In the genomic region with DNA sequence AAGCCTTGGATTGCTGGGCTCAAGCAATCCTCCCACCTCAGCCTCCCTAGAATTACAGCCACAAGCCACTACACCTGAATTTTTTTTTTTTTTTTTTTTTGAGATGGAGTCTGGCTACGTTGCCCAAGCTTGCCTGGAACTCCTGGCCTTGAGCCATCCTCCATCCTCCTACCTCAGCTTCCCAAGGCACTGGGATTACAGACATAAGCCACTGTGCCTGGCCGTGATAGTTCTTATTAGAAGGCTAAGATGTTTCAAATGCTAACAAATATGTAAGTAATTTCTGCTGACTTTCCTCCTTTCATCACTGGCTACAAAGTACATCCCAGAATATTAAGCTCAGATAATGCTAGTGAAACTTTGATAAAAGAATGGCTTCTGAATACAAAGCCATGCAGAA, we compare ENCODE assay signal across 28 cellular contexts.
"Had no signal": no experiment of that assay in that cellular context is flagged by ENCODE, and none has a peak within 500 bp of the region (broad histone marks: within the 10 kb centered on the region; RNA-seq: fewer than 3 reads in every experiment).

No MANE protein-coding gene starts in this region.

- H3K9me3 ChIP-seq: colonic mucosa, esophagus muscularis mucosa, esophagus squamous epithelium, gastrocnemius medialis, gastroesophageal sphincter, heart left ventricle, heart right ventricle had no signal

- ATAC-seq: effector memory CD8-positive, alpha-beta T cell; esophagus mucosa; foreskin keratinocyte; gastrocnemius medialis; gastroesophageal sphincter; heart left ventricle; heart right ventricle had no signal

- H3K4me3 ChIP-seq: colonic mucosa, coronary artery, dorsolateral prefrontal cortex, esophagus muscularis mucosa, esophagus squamous epithelium, gastrocnemius medialis, gastroesophageal sphincter, heart left ventricle, heart right ventricle had no signal

- H3K27ac ChIP-seq: colonic mucosa, coronary artery, dorsolateral prefrontal cortex, epithelial cell of prostate, esophagus muscularis mucosa, esophagus squamous epithelium, foreskin keratinocyte, gastrocnemius medialis, gastroesophageal sphincter, heart left ventricle, heart right ventricle had no signal

- H3K4me1 ChIP-seq: colonic mucosa, esophagus muscularis mucosa, esophagus squamous epithelium, foreskin keratinocyte, gastrocnemius medialis, gastroesophageal sphincter, heart left ventricle, heart right ventricle had no signal

- FAIRE-seq: colon, endometrium, endothelial cell of umbilical vein, frontal cortex had no signal

- DNase-seq: colonic mucosa; cortex of kidney; dermis blood vessel endothelial cell; dorsolateral prefrontal cortex; effector CD4-positive, alpha-beta T cell; effector CD8-positive, alpha-beta T cell; effector memory CD4-positive, alpha-beta T cell; effector memory CD8-positive, alpha-beta T cell; endodermal cell; erythroblast; esophagus squamous epithelium; foreskin fibroblast; foreskin keratinocyte; foreskin melanocyte; gastrocnemius medialis; glutamatergic neuron; head of caudate nucleus; heart left ventricle; heart right ventricle had no signal

- H3K27me3 ChIP-seq: colonic mucosa, dorsolateral prefrontal cortex, esophagus muscularis mucosa, esophagus squamous epithelium, foreskin keratinocyte, gastrocnemius medialis, gastroesophageal sphincter, heart left ventricle, heart right ventricle had no signal

- H3K36me3 ChIP-seq: colonic mucosa, esophagus muscularis mucosa, esophagus squamous epithelium, gastrocnemius medialis, gastroesophageal sphincter, heart left ventricle, heart right ventricle had no signal
